Comparison of ENCODE assay signal across 30 cellular contexts in the genomic region with DNA sequence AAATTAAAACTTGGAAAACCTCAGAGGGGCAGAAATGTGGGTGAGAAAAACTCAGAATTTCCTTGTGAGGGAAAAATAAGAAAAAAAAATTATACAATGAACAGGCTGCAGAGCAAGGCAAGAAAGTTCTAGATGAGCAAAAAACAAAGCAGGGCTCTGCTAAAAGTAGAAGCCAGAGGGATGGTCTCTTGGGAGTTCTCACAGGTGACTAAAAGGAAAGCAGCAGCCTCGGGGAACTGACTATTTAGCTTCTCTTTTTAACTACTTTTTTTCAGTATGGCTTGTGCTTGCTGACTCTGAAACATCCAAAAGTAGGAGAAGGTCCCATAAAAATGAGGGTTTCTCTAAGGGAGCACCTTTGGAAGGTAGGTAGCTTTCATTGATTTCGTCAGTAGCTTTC. TPM values are rescaled to one million over a fixed set of nuclear protein-coding genes. Genes with fewer than 3 reads are reported as not detected.
"Had no signal": no experiment of that assay in that cellular context is flagged by ENCODE, and none has a peak within 500 bp of the region (broad histone marks: within the 10 kb centered on the region; RNA-seq: fewer than 3 reads in every experiment).

No MANE protein-coding gene starts in this region.

- H3K36me3 ChIP-seq: ascending aorta, breast epithelium, cardiac muscle cell, colonic mucosa, esophagus squamous epithelium, gastroesophageal sphincter, heart right ventricle had no signal

- H3K4me3 ChIP-seq: ascending aorta, breast epithelium, cardiac muscle cell, colonic mucosa, esophagus squamous epithelium, gastroesophageal sphincter, heart right ventricle, hepatocyte had no signal

- H3K4me1 ChIP-seq: ascending aorta, breast epithelium, colonic mucosa, gastroesophageal sphincter, heart right ventricle had no signal

- H2AFZ ChIP-seq: hepatocyte had no signal

- H3K4me2 ChIP-seq: hepatocyte had no signal

- H3K27me3 ChIP-seq: ascending aorta, cardiac muscle cell, esophagus squamous epithelium, gastroesophageal sphincter, hepatocyte had no signal

- H3K9me3 ChIP-seq: ascending aorta, breast epithelium, colonic mucosa, esophagus squamous epithelium, gastroesophageal sphincter, heart right ventricle had no signal

- H3K27ac ChIP-seq: ascending aorta, breast epithelium, cardiac muscle cell, colonic mucosa, epithelial cell of prostate, esophagus squamous epithelium, gastroesophageal sphincter, heart right ventricle, hepatocyte had no signal

- H3K79me2 ChIP-seq: hepatocyte had no signal

- ATAC-seq: activated CD4-positive, alpha-beta T cell treated with anti-CD3 and anti-CD28 coated beads for 36 hours; activated CD8-positive, alpha-beta memory T cell treated with anti-CD3 and anti-CD28 coated beads, Interleukin-2, amount 10 ng/mL, durations not matched to agents 7 days and 5 days; activated CD8-positive, alpha-beta T cell treated with anti-CD3 and anti-CD28 coated beads, Interleukin-2, amount 10 ng/mL, durations not matched to agents 7 days and 5 days; activated naive CD4-positive, alpha-beta T cell treated with anti-CD3 and anti-CD28 coated beads, Interleukin-2, amount 50 U/mL, for 72 hours; gastroesophageal sphincter; heart right ventricle had no signal

- DNase-seq: activated CD4-positive, alpha-beta memory T cell treated with anti-CD3 and anti-CD28 coated beads for 36 hours; activated CD4-positive, alpha-beta T cell treated with anti-CD3 and anti-CD28 coated beads for 36 hours; activated CD4-positive, alpha-beta T cell treated with anti-CD3 and anti-CD28 coated beads, Interleukin-2, amount 10 ng/mL, durations not matched to agents 24 days and 14 days; activated CD4-positive, CD25-positive, alpha-beta regulatory T cell; activated CD4-positive, CD25-positive, alpha-beta regulatory T cell treated with anti-CD3 and anti-CD28 coated beads, Interleukin-2, amount 50 U/mL, for 72 hours; activated CD8-positive, alpha-beta memory T cell treated with anti-CD3 and anti-CD28 coated beads, Interleukin-2, amount 10 ng/mL, durations not matched to agents 7 days and 5 days; activated CD8-positive, alpha-beta memory T cell treated with anti-CD3 and anti-CD28 coated beads, Interleukin-2, amount 50 U/mL, for 4 hours; activated CD8-positive, alpha-beta T cell treated with anti-CD3 and anti-CD28 coated beads, Interleukin-2, amount 10 ng/mL, durations not matched to agents 7 days and 5 days; activated gamma-delta T cell; activated naive CD4-positive, alpha-beta T cell; activated naive CD4-positive, alpha-beta T cell treated with anti-CD3 and anti-CD28 coated beads, Interleukin-2, amount 10 ng/mL, durations not matched to agents 7 days and 5 days; activated naive CD8-positive, alpha-beta T cell treated with anti-CD3 and anti-CD28 coated beads, Interleukin-2, amount 10 ng/mL, durations not matched to agents 7 days and 5 days; activated T-cell treated with anti-CD3 and anti-CD28 coated beads, Interleukin-2, amount 50 U/mL, for 1 hour; activated T-cell treated with anti-CD3 and anti-CD28 coated beads, Interleukin-2, amount 50 U/mL, for 48 hours; central memory CD4-positive, alpha-beta T cell; cerebellar nuclear complex; colonic mucosa; effector CD8-positive, alpha-beta T cell; esophagus squamous epithelium; foreskin melanocyte; heart right ventricle had no signal

RNA-seq across cellular contexts. Expression of a gene that starts 36.4 kb away (rescaled TPM):
- total RNA-seq: activated CD4-positive, alpha-beta memory T cell treated with anti-CD3 and anti-CD28 coated beads for 36 hours; activated CD4-positive, alpha-beta T cell treated with anti-CD3 and anti-CD28 coated beads, Interleukin-2, amount 10 ng/mL, durations not matched to agents 24 days and 14 days; activated CD8-positive, alpha-beta memory T cell treated with anti-CD3 and anti-CD28 coated beads for 36 hours; activated CD8-positive, alpha-beta memory T cell treated with anti-CD3 and anti-CD28 coated beads, Interleukin-2, amount 10 ng/mL, durations not matched to agents 7 days and 5 days; activated CD8-positive, alpha-beta T cell treated with anti-CD3 and anti-CD28 coated beads, Interleukin-2, amount 10 ng/mL, durations not matched to agents 7 days and 5 days; activated naive CD4-positive, alpha-beta T cell treated with anti-CD3 and anti-CD28 coated beads, Interleukin-2, amount 50 U/mL, for 72 hours; activated naive CD8-positive, alpha-beta T cell treated with anti-CD3 and anti-CD28 coated beads, Interleukin-2, amount 10 ng/mL, durations not matched to agents 7 days and 5 days; activated T-helper 2 cell treated with anti-CD3 and anti-CD28 coated beads, Interferon-gamma antibody, Interleukin-2, Interleukin-4, amounts not matched to agents 10 μg/mL and 5 μg/mL and 100 μg/mL, durations not matched to agents 14 hours and 24 hours and 36 hours had no signal
